18 cellular contexts compared by ENCODE assay signal in genomic region chr17:62802531-62803205, GRCh38. TPM values are rescaled to one million over a fixed set of nuclear protein-coding genes. Genes with fewer than 3 reads are reported as not detected.
DNase-seq lines count a peak whose midpoint lies in the region.
"Had no signal": no experiment of that assay in that cellular context is flagged by ENCODE, and none has a peak within 500 bp of the region (broad histone marks: within the 10 kb centered on the region; RNA-seq: fewer than 3 reads in every experiment).

No MANE protein-coding gene starts in this region.

- peaks cover 14 to 28% of the 10 kb centered on the region in 2 experiments for H3K4me1 ChIP-seq in trophoblast cell (ENCODE audit: control insufficient read depth in 1 of 2, insufficient read depth in 2 of 2, low read length in 2 of 2)

- H3K79me1 ChIP-seq in trophoblast cell (ENCODE audit: low read length): peaks cover 26% of the 10 kb centered on the region

- peak overlapping the region; percentile 33 for H2BK12ac ChIP-seq in trophoblast cell (ENCODE audit: low read length)

- H3K23ac ChIP-seq in trophoblast cell (ENCODE audit: low read length): no peak overlapping the region

- H3K9ac ChIP-seq in trophoblast cell (ENCODE audit: low read length): no peak overlapping the region

- H3K27ac ChIP-seq in trophoblast cell (ENCODE audit: low read depth, low read length): no peak overlapping the region
- H3K27ac ChIP-seq: adrenal gland, esophagus muscularis mucosa, SJSA1, spleen, transverse colon had no signal

- H2BK5ac ChIP-seq in trophoblast cell (ENCODE audit: low read depth, low read length, poor library complexity): no peak overlapping the region

- peak overlapping the region; percentile 70 for H4K91ac ChIP-seq in trophoblast cell (ENCODE audit: low read depth, low read length)

- no peak overlapping the region for H3K4me2 ChIP-seq in trophoblast cell (ENCODE audit: low read length)

- no peaks in the 10 kb centered on the region for H3K9me3 ChIP-seq in trophoblast cell (ENCODE audit: insufficient read depth, low read depth, low read length)
- H3K9me3 ChIP-seq: adrenal gland, esophagus muscularis mucosa, SJSA1, spleen, transverse colon had no signal

- H2BK120ac ChIP-seq in trophoblast cell (ENCODE audit: insufficient read depth, low read length, poor library complexity): peak overlapping the region; percentile 23

- DNase-seq in NCI-H2029 (lab: John Stamatoyannopoulos, UW): peak; percentile 35
- DNase-seq in NCI-H2029 treated with DMSO at 0.1 percent for 48 hours (lab: John Stamatoyannopoulos, UW): no peak
- peak; percentile 54 for DNase-seq in NCI-H146 (lab: John Stamatoyannopoulos, UW)
- peak; percentile 84 for DNase-seq in SHP77 (lab: John Stamatoyannopoulos, UW)
- DNase-seq in trophoblast cell: peak; percentile 56 to 61
- no peak for DNase-seq in UCSD-AML1 (lab: John Stamatoyannopoulos, UW; ENCODE audit: unreplicated experiment)
- DNase-seq in stimulated activated CD4-positive, alpha-beta T cell treated with anti-CD3 and anti-CD28 coated beads, Interleukin-2, amount 100 ng/mL, for 24 hours: no peak
- DNase-seq in activated naive CD4-positive, alpha-beta T cell treated with Interleukin-2 at 50 U/mL for 16 hours: no peak
- DNase-seq: activated CD4-positive, CD25-positive, alpha-beta regulatory T cell treated with anti-CD3 and anti-CD28 coated beads, Interleukin-2, amount 50 U/mL, for 72 hours; Karpas-422; naive thymus-derived CD4-positive, alpha-beta T cell; NCI-H1694 treated with DMSO at 0.1 percent for 48 hours; spleen; stimulated activated naive B cell treated with anti-CD40 and anti-IgM and Interleukin-4, amounts not matched to agents 10 μg/mL and 1 μg/mL and 100 μg/mL, for 72 hours; transverse colon had no signal

- no peaks in the 10 kb centered on the region for H3K36me3 ChIP-seq in trophoblast cell (ENCODE audit: control insufficient read depth in 1 of 2, insufficient read depth in 2 of 2, low read length in 2 of 2)
- H3K36me3 ChIP-seq: adrenal gland, esophagus muscularis mucosa, SJSA1, spleen, transverse colon had no signal

- H2AK5ac ChIP-seq in trophoblast cell (ENCODE audit: low read length): peak overlapping the region; percentile 4

- H3K4me3 ChIP-seq in trophoblast cell (ENCODE audit: low read depth, low read length): no peak overlapping the region
- H3K4me3 ChIP-seq: adrenal gland, esophagus muscularis mucosa, SJSA1, spleen, transverse colon had no signal

- WGBS in trophoblast cell (ENCODE audit: extremely low coverage, insufficient coverage, insufficient read length): no CpG with 5 or more reads among the region's 10 CpGs

- H2AFZ ChIP-seq in trophoblast cell (ENCODE audit: insufficient read depth, low read length, poor library complexity): no peak overlapping the region

- H3K79me2 ChIP-seq in trophoblast cell (ENCODE audit: control insufficient read depth, insufficient read depth, low read length, poor library complexity): no peaks in the 10 kb centered on the region

- H3K27me3 ChIP-seq in trophoblast cell (ENCODE audit: insufficient read depth, low read length): no peaks in the 10 kb centered on the region
- H3K27me3 ChIP-seq: SJSA1 had no signal

- H3K14ac ChIP-seq in trophoblast cell (ENCODE audit: low read length): no peak overlapping the region

- no peak overlapping the region for H3K4ac ChIP-seq in trophoblast cell (ENCODE audit: low read depth, low read length)

- H3K18ac ChIP-seq in trophoblast cell (ENCODE audit: low read length): no peak overlapping the region

- H4K12ac ChIP-seq in trophoblast cell (ENCODE audit: low read depth, low read length): no peak overlapping the region

- H4K8ac ChIP-seq in trophoblast cell (ENCODE audit: low read depth, low read length): no peak overlapping the region

RNA-seq across cellular contexts. Expression of gene MARCHF10, which starts 5.4 kb away (rescaled TPM):
- 0.62 and 0.69 TPM in 2 replicates for polyA plus RNA-seq in trophoblast cell (2013)

Comparison
In these comparisons a context has a peak if more than half of its experiments do, and no peak if none do; other contexts are left out.
1. DNase-seq: peak in NCI-H2029 (single experiment), NCI-H146 (single experiment), SHP77 (2 of 2) and trophoblast cell (2 of 2); none in NCI-H2029 treated with DMSO at 0.1 percent for 48 hours (single experiment), UCSD-AML1 (single experiment), stimulated activated CD4-positive, alpha-beta T cell treated with anti-CD3 and anti-CD28 coated beads, Interleukin-2, amount 100 ng/mL, for 24 hours (0 of 2) and activated naive CD4-positive, alpha-beta T cell treated with Interleukin-2 at 50 U/mL for 16 hours (single experiment).